In genomic region chr2:96868555-96869280, GRCh38 we compare ENCODE assay signal across 8 cellular contexts. TPM values are rescaled to one million over a fixed set of nuclear protein-coding genes. Genes with fewer than 3 reads are reported as not detected.
DNase-seq lines count a peak whose midpoint lies in the region; ATAC-seq and TF ChIP-seq lines count a peak whose summit lies in the region.

No MANE protein-coding gene starts in this region.

- no peak for TF ChIP-seq CTCF in lower leg skin (IDR thresholded peaks at IDR 0.05)

- peaks cover 37% of the 10 kb centered on the region for H3K36me3 ChIP-seq in ectodermal cell (ENCODE audit: control insufficient read depth, insufficient read depth, low read length)

- WGBS in ectodermal cell, 2 experiments: 0% methylated on average over 76 of the region's 76 CpGs
- WGBS in lower leg skin, 2 donors: 0 to 3% methylated on average over 19 to 20 of the region's 76 CpGs

- peaks cover 10% of the 10 kb centered on the region for H3K27me3 Mint-ChIP-seq in activated CD4-positive, alpha-beta T cell treated with anti-CD3 and anti-CD28 coated beads, Interleukin-2, amount 10 ng/mL, durations not matched to agents 24 days and 14 days

- no peaks in the 10 kb centered on the region for H3K27me3 ChIP-seq in ectodermal cell (ENCODE audit: control insufficient read depth, insufficient read depth, low read length, poor library complexity, severe bottlenecking)

- H3K36me3 Mint-ChIP-seq in activated CD4-positive, alpha-beta T cell treated with anti-CD3 and anti-CD28 coated beads, Interleukin-2, amount 10 ng/mL, durations not matched to agents 24 days and 14 days (ENCODE audit: low read depth): peaks cover 6% of the 10 kb centered on the region

- peaks cover 20% of the 10 kb centered on the region for H3K4me1 ChIP-seq in ectodermal cell (ENCODE audit: control insufficient read depth, insufficient read depth, low read length)

- peak overlapping the region; percentile 87 for H3K4me3 Mint-ChIP-seq in activated CD4-positive, alpha-beta T cell treated with anti-CD3 and anti-CD28 coated beads, Interleukin-2, amount 10 ng/mL, durations not matched to agents 24 days and 14 days

- intact Hi-C loops in activated CD4-positive, alpha-beta T cell treated with anti-CD3 and anti-CD28 coated beads, Interleukin-2, amount 10 ng/mL, durations not matched to agents 24 days and 14 days (cut with micrococcal nuclease): loop anchor here (1.0 to 2.0 kb wide), 3 partner anchors 10 to 52 kb away; partner anchors contain the start of genes ANKRD39 and CNNM3
- intact Hi-C loops in lower leg skin (cut with DNase I; ENCODE audit: low total_unique reads): no loop called here

- TF ChIP-seq POLR2A in lower leg skin (IDR thresholded peaks at IDR 0.05): no peak

- H3K9me3 ChIP-seq in ectodermal cell (ENCODE audit: control insufficient read depth, low read length): no peaks in the 10 kb centered on the region

- H3K27ac ChIP-seq in ectodermal cell (ENCODE audit: insufficient read depth, low read depth, low read length, poor library complexity, severe bottlenecking): peak overlapping the region; percentile 96

- DNase-seq in GM04504 (ENCODE audit: low read depth) (peak; percentile 79), NCI-H2196 (lab: John Stamatoyannopoulos, UW; ENCODE audit: unreplicated experiment) (peak; percentile 50), lower leg skin (ENCODE audit: low spot score in 2 of 2) (peak; percentile 88 to 98)
- peak; percentile 90 for DNase-seq in activated CD4-positive, alpha-beta T cell treated with anti-CD3 and anti-CD28 coated beads, Interleukin-2, amount 10 ng/mL, durations not matched to agents 24 days and 14 days
- DNase-seq in stimulated activated CD8-positive, alpha-beta memory T cell treated with anti-CD3 and anti-CD28 coated beads, Interleukin-12 subunit alpha, Interleukin-12 subunit beta, amount 100 ng/mL, for 4 hours (ENCODE audit: low read depth): peak; percentile 38

- H3K9me3 Mint-ChIP-seq in activated CD4-positive, alpha-beta T cell treated with anti-CD3 and anti-CD28 coated beads, Interleukin-2, amount 10 ng/mL, durations not matched to agents 24 days and 14 days: no peaks in the 10 kb centered on the region

- peak overlapping the region; percentile 80 for H3K4me3 ChIP-seq in ectodermal cell (ENCODE audit: insufficient read depth, low read depth, low read length)
- peak overlapping the region; percentile 74 for H3K4me3 ChIP-seq in lower leg skin (ENCODE audit: low read depth, poor library complexity, severe bottlenecking)

- H3K27ac Mint-ChIP-seq in activated CD4-positive, alpha-beta T cell treated with anti-CD3 and anti-CD28 coated beads, Interleukin-2, amount 10 ng/mL, durations not matched to agents 24 days and 14 days: peak overlapping the region; percentile 84

- ATAC-seq in HG02588 (IDR thresholded peaks at IDR 0.05; ENCODE audit: unreplicated experiment) (peak; percentile 30), HG02870 (IDR thresholded peaks at IDR 0.05; ENCODE audit: unreplicated experiment) (no peak)

- H3K4me1 Mint-ChIP-seq in activated CD4-positive, alpha-beta T cell treated with anti-CD3 and anti-CD28 coated beads, Interleukin-2, amount 10 ng/mL, durations not matched to agents 24 days and 14 days: peaks cover 21% of the 10 kb centered on the region

RNA-seq across cellular contexts. Expression of gene SEMA4C, which starts 1.2 kb away (rescaled TPM):
- total RNA-seq in activated CD4-positive, alpha-beta T cell treated with anti-CD3 and anti-CD28 coated beads, Interleukin-2, amount 10 ng/mL, durations not matched to agents 24 days and 14 days: 23.8 and 26.1 TPM in 2 replicates
- 102 TPM for polyA plus RNA-seq in ectodermal cell (2013, experiment 1 of 4)
- 109 TPM for polyA plus RNA-seq in ectodermal cell (2013, experiment 2 of 4)
- 83.9 TPM for polyA plus RNA-seq in ectodermal cell (2013, experiment 3 of 4)
- 89.0 TPM for polyA plus RNA-seq in ectodermal cell (2013, experiment 4 of 4)
- 10 to 100 TPM; 23.5 to 42.7 (median 30.2) TPM for total RNA-seq in lower leg skin

RNA-seq across cellular contexts. Expression of gene ANKRD39, which starts 10.9 kb away (rescaled TPM):
- total RNA-seq in activated CD4-positive, alpha-beta T cell treated with anti-CD3 and anti-CD28 coated beads, Interleukin-2, amount 10 ng/mL, durations not matched to agents 24 days and 14 days: 37.0 and 44.0 TPM in 2 replicates
- polyA plus RNA-seq in ectodermal cell (2013, experiment 1 of 4): 13.1 TPM
- 10.3 TPM for polyA plus RNA-seq in ectodermal cell (2013, experiment 2 of 4)
- polyA plus RNA-seq in ectodermal cell (2013, experiment 3 of 4): 11.8 TPM
- polyA plus RNA-seq in ectodermal cell (2013, experiment 4 of 4): 11.6 TPM
- total RNA-seq in lower leg skin: 10 to 100 TPM in 3 of 4 donors, 1 to 10 TPM in 1; 7.6 to 15.3 (median 14.4) TPM

RNA-seq across cellular contexts. Expression of gene ANKRD23, which starts 24.9 kb away (rescaled TPM):
- 6.7 and 8.4 TPM in 2 replicates for total RNA-seq in activated CD4-positive, alpha-beta T cell treated with anti-CD3 and anti-CD28 coated beads, Interleukin-2, amount 10 ng/mL, durations not matched to agents 24 days and 14 days
- 5.2 TPM for polyA plus RNA-seq in ectodermal cell (2013, experiment 1 of 4)
- 4.7 TPM for polyA plus RNA-seq in ectodermal cell (2013, experiment 2 of 4)
- 2.2 TPM for polyA plus RNA-seq in ectodermal cell (2013, experiment 3 of 4)
- 3.6 TPM for polyA plus RNA-seq in ectodermal cell (2013, experiment 4 of 4)
- total RNA-seq in lower leg skin: 10 to 100 TPM in 1 of 4 donors, 1 to 10 TPM in 3; 4.9 to 12.4 (median 8.8) TPM

RNA-seq across cellular contexts. Expression of gene CNNM3, which starts 52.6 kb away (rescaled TPM):
- 29.4 and 30.5 TPM in 2 replicates for total RNA-seq in activated CD4-positive, alpha-beta T cell treated with anti-CD3 and anti-CD28 coated beads, Interleukin-2, amount 10 ng/mL, durations not matched to agents 24 days and 14 days
- 27.0 TPM for polyA plus RNA-seq in ectodermal cell (2013, experiment 1 of 4)
- polyA plus RNA-seq in ectodermal cell (2013, experiment 2 of 4): 26.9 TPM
- 19.5 TPM for polyA plus RNA-seq in ectodermal cell (2013, experiment 3 of 4)
- 20.1 TPM for polyA plus RNA-seq in ectodermal cell (2013, experiment 4 of 4)
- 10 to 100 TPM; 15.4 to 30.0 (median 18.8) TPM for total RNA-seq in lower leg skin

Comparison
In these comparisons a context has a peak if more than half of its experiments do, and no peak if none do; other contexts are left out.
1. DNase-seq: peak in every context shown above with its lines; median percentile 93 in lower leg skin; 90 in activated CD4-positive, alpha-beta T cell treated with anti-CD3 and anti-CD28 coated beads, Interleukin-2, amount 10 ng/mL, durations not matched to agents 24 days and 14 days; 79 in GM04504; 50 in NCI-H2196; 38 in stimulated activated CD8-positive, alpha-beta memory T cell treated with anti-CD3 and anti-CD28 coated beads, Interleukin-12 subunit alpha, Interleukin-12 subunit beta, amount 100 ng/mL, for 4 hours.